In genomic region chr9:97740848-97741821, GRCh38 we compare ENCODE assay signal across 8 cellular contexts. TPM values are rescaled to one million over a fixed set of nuclear protein-coding genes. Genes with fewer than 3 reads are reported as not detected.
DNase-seq lines count a peak whose midpoint lies in the region; ATAC-seq and TF ChIP-seq lines count a peak whose summit lies in the region.

No MANE protein-coding gene starts in this region.

- peak; percentile 92 for ATAC-seq in Right ventricle myocardium superior (ENCODE audit: poor library complexity)

- H3K4me1 ChIP-seq in parathyroid adenoma: no peaks in the 10 kb centered on the region

- H3K9ac ChIP-seq in parathyroid adenoma: no peak overlapping the region

- peak overlapping the region; percentile 71 for H2AFZ ChIP-seq in parathyroid adenoma

- peak overlapping the region; percentile 68 for H3K4me2 ChIP-seq in parathyroid adenoma (ENCODE audit: low read length)

- H3K4me3 ChIP-seq in GM12864 (ENCODE audit: low read depth, low read length) (peak overlapping the region; percentile 3; the same call in 1 of the 2 replicates), parathyroid adenoma (ENCODE audit: low read depth, low read length) (peak overlapping the region; percentile 9)

- no peaks in the 10 kb centered on the region for H3K9me3 ChIP-seq in parathyroid adenoma (ENCODE audit: control insufficient read depth, low read length)

- H3K79me2 ChIP-seq in parathyroid adenoma: no peaks in the 10 kb centered on the region

- H3K27ac ChIP-seq in parathyroid adenoma: no peak overlapping the region

- DNase-seq in GM12864 (ENCODE audit: low read depth) (no peak), NCI-H524 (lab: John Stamatoyannopoulos, UW) (peak; percentile 48 to 82), Right ventricle myocardium superior (peak; percentile 78), Kasumi-1 (lab: John Stamatoyannopoulos, UW) (no peak), NCI-H446 (lab: John Stamatoyannopoulos, UW) (no peak), HT-29 (ENCODE audit: low spot score) (no peak)
- DNase-seq in activated naive CD4-positive, alpha-beta T cell (lab: John Stamatoyannopoulos, UW): peak in 3 of 4 experiments; percentile 6 to 21 (median 6)

- H3K36me3 ChIP-seq in parathyroid adenoma (ENCODE audit: control insufficient read depth, insufficient read depth, low read length): no peaks in the 10 kb centered on the region

- H3K27me3 ChIP-seq in parathyroid adenoma (ENCODE audit: control insufficient read depth, insufficient read depth, low read length): no peaks in the 10 kb centered on the region

- TF ChIP-seq CTCF in GM12864 (IDR thresholded peaks at IDR 0.05; ENCODE audit: low read depth, low read length, missing control alignments) (no peak), parathyroid adenoma (IDR thresholded peaks at IDR 0.05) (no peak)

- intact Hi-C loops in Right ventricle myocardium superior (cut with DNase I): no loop called here

RNA-seq across cellular contexts. Expression of gene XPA, which starts 44.0 kb away (rescaled TPM):
- total RNA-seq in Right ventricle myocardium superior: 5.8 TPM
- 5.7 and 7.1 TPM in 2 replicates for total RNA-seq in HT-29 (2014; rRNA removed; shearing (Covaris generic))

Comparison
In these comparisons a context has a peak if more than half of its experiments do, and no peak if none do; other contexts are left out.
1. DNase-seq: peak in NCI-H524 (2 of 2), activated naive CD4-positive, alpha-beta T cell (3 of 4) and Right ventricle myocardium superior (single experiment); none in GM12864 (single experiment), Kasumi-1 (0 of 2), NCI-H446 (0 of 2) and HT-29 (single experiment).